8 cellular contexts compared by ENCODE assay signal in genomic region chr1:219173758-219174671, GRCh38. TPM values are rescaled to one million over a fixed set of nuclear protein-coding genes. Genes with fewer than 3 reads are reported as not detected.
DNase-seq lines count a peak whose midpoint lies in the region; ATAC-seq and TF ChIP-seq lines count a peak whose summit lies in the region.

LYPLAL1 (plus strand) TSS chr1:219173878; CDS start chr1:219173891, 13 bp downstream.

- H3K4me3 Mint-ChIP-seq in T-helper 17 cell: peak within 1 kb of the TSS; percentile 99

- intact Hi-C loops in left ventricle myocardium superior (cut with micrococcal nuclease): no loop called here
- intact Hi-C loops in psoas muscle (cut with DNase I): loop anchor here in 1 of 2 donors (5.0 to 10.0 kb wide), 3 partner anchors 52 to 829 kb away; partner anchors contain the start of gene TGFB2

- TF ChIP-seq CTCF in GM13977 (IDR thresholded peaks at IDR 0.05; ENCODE audit: extremely low read depth, insufficient read depth, missing control alignments): peak; percentile 39
- no peak for TF ChIP-seq CTCF in psoas muscle (IDR thresholded peaks at IDR 0.05)

- peak within 1 kb of the TSS; percentile 99 for H3K27ac Mint-ChIP-seq in T-helper 17 cell

- H3K9me3 ChIP-seq in T-helper 17 cell (ENCODE audit: control insufficient read depth, low read length, poor library complexity, severe bottlenecking) (no peaks in the 10 kb centered on the region), psoas muscle (no peaks in the 10 kb centered on the region)

- peaks cover 14% of the 10 kb centered on the region for H3K36me3 Mint-ChIP-seq in T-helper 17 cell (ENCODE audit: low read depth)

- H3K27me3 Mint-ChIP-seq in T-helper 17 cell: no peaks in the 10 kb centered on the region

- H3K4me1 Mint-ChIP-seq in T-helper 17 cell: peaks cover 33% of the 10 kb centered on the region

- DNase-seq in GM13977 (ENCODE audit: low spot score): peak; percentile 86
- DNase-seq in NCI-H1436 treated with DMSO at 0.1 percent for 48 hours (lab: John Stamatoyannopoulos, UW): peak; percentile 73
- DNase-seq in T-helper 17 cell: peak; percentile 81 to 83 (median 82)
- peak; percentile 22 to 92 (median 78) for DNase-seq in amygdala (lab: John Stamatoyannopoulos, UW)
- DNase-seq in left ventricle myocardium superior: peak; percentile 97
- DNase-seq in psoas muscle: peak; percentile 91 to 95

- H3K27me3 ChIP-seq in psoas muscle (ENCODE audit: insufficient read depth in 3 of 3, low read length in 2 of 3): no peaks in the 10 kb centered on the region

- in situ Hi-C loops in GM13977 (cut with MboI; ENCODE audit: low pct_unique_long_range_greater_than_20kb, low sequenced_read_pairs, unreplicated experiment): no loop called here

- ATAC-seq in HG02852 (IDR thresholded peaks at IDR 0.05; ENCODE audit: unreplicated experiment) (peak; percentile 69), T-helper 17 cell (peak; percentile 93), left ventricle myocardium superior (peak; percentile 94), psoas muscle (peak; percentile 92 to 96 (median 95))

- H3K4me3 ChIP-seq in psoas muscle: peak within 1 kb of the TSS; percentile 83
- H3K4me3 ChIP-seq in urinary bladder (ENCODE audit: low read depth, low read length): peak within 1 kb of the TSS; percentile 80

- H3K36me3 ChIP-seq in psoas muscle (ENCODE audit: insufficient read depth in 1 of 2, low read depth in 1 of 2) (no peaks in the 10 kb centered on the region), urinary bladder (ENCODE audit: insufficient read depth) (no peaks in the 10 kb centered on the region)

- peak within 1 kb of the TSS; percentile 96 for H3K27ac ChIP-seq in psoas muscle
- H3K27ac ChIP-seq in urinary bladder (ENCODE audit: low read depth): peak within 1 kb of the TSS; percentile 57

- H3K4me1 ChIP-seq in psoas muscle (peaks cover 37% of the 10 kb centered on the region), urinary bladder (ENCODE audit: insufficient read depth) (no peaks in the 10 kb centered on the region)

- 0 to 1% (median 1%) methylated on average over 51 of the region's 51 CpGs for WGBS in psoas muscle, 3 donors
- WGBS in urinary bladder: 2% methylated on average over 51 of the region's 51 CpGs

RNA-seq across cellular contexts. Expression of gene LYPLAL1, which starts in this region (rescaled TPM):
- total RNA-seq in T-helper 17 cell (10 to 100 TPM in 1 of 2 donors, 1 to 10 TPM in 1; 7.9 to 16.0 TPM), left ventricle myocardium superior (63.7 TPM), psoas muscle (10 to 100 TPM; 29.3 to 44.6 (median 36.9) TPM), urinary bladder (88.7 TPM)
- polyA plus RNA-seq in psoas muscle (10 to 100 TPM in 2 of 3 donors, 1 to 10 TPM in 1; 4.6 to 13.1 (median 11.3) TPM), urinary bladder (17.5 TPM)

Comparison
In these comparisons a context has a peak if more than half of its experiments do, and no peak if none do; other contexts are left out.
1. Peak in every context shown above with its lines: DNase-seq, ATAC-seq, H3K4me3 ChIP-seq and H3K27ac ChIP-seq.